ENCODE assay signal across 8 cellular contexts in genomic region chr12:107912421-107913004, GRCh38.
DNase-seq lines count a peak whose midpoint lies in the region; ATAC-seq, FAIRE-seq and TF ChIP-seq lines count a peak whose summit lies in the region.

No MANE protein-coding gene starts in this region.

- H3K27ac Mint-ChIP-seq in dendritic cell treated with granulocyte-macrophage colony-stimulating factor and Interleukin-4, amounts not matched to agents 40 ng/mL and 50 ng/mL, for 4 days: no peak overlapping the region
- no peak overlapping the region for H3K27ac Mint-ChIP-seq in memory B cell
- H3K27ac Mint-ChIP-seq in stimulated activated naive B cell treated with anti-CD40 and anti-IgM and Interleukin-4, amounts not matched to agents 10 μg/mL and 1 μg/mL and 100 μg/mL, for 72 hours: no peak overlapping the region

- ATAC-seq in GM19372 (IDR thresholded peaks at IDR 0.05; ENCODE audit: low read depth, unreplicated experiment): peak; percentile 75
- peak; percentile 92 for ATAC-seq in memory B cell (ENCODE audit: low read depth)
- ATAC-seq in stimulated activated naive B cell treated with anti-CD40 and anti-IgM and Interleukin-4, amounts not matched to agents 10 μg/mL and 1 μg/mL and 100 μg/mL, for 72 hours (replicated peaks): peak; percentile 82 to 89

- DNase-seq in BE2C (peak; percentile 65), Karpas-422 (peak; percentile 82), memory B cell (ENCODE audit: low spot score in 2 of 2) (peak; percentile 51 to 63), RCC 7860 (ENCODE audit: low spot score) (no peak)
- DNase-seq in activated CD4-positive, alpha-beta T cell treated with anti-CD3 and anti-CD28 coated beads for 48 hours: peak; percentile 83
- DNase-seq in stimulated activated naive B cell treated with anti-CD40 and anti-IgM and Interleukin-4, amounts not matched to agents 10 μg/mL and 1 μg/mL and 100 μg/mL, for 72 hours: peak; percentile 32

- no peaks in the 10 kb centered on the region for H3K9me3 Mint-ChIP-seq in dendritic cell treated with granulocyte-macrophage colony-stimulating factor and Interleukin-4, amounts not matched to agents 40 ng/mL and 50 ng/mL, for 4 days
- no peaks in the 10 kb centered on the region for H3K9me3 Mint-ChIP-seq in memory B cell
- no peaks in the 10 kb centered on the region for H3K9me3 Mint-ChIP-seq in stimulated activated naive B cell treated with anti-CD40 and anti-IgM and Interleukin-4, amounts not matched to agents 10 μg/mL and 1 μg/mL and 100 μg/mL, for 72 hours

- H3K27me3 Mint-ChIP-seq in dendritic cell treated with granulocyte-macrophage colony-stimulating factor and Interleukin-4, amounts not matched to agents 40 ng/mL and 50 ng/mL, for 4 days: peaks cover 51% of the 10 kb centered on the region
- H3K27me3 Mint-ChIP-seq in memory B cell: peaks cover 31% of the 10 kb centered on the region
- peaks cover 54 to 82% of the 10 kb centered on the region in 2 donors for H3K27me3 Mint-ChIP-seq in stimulated activated naive B cell treated with anti-CD40 and anti-IgM and Interleukin-4, amounts not matched to agents 10 μg/mL and 1 μg/mL and 100 μg/mL, for 72 hours

- no peak overlapping the region for H3K9ac ChIP-seq in Karpas-422 (ENCODE audit: low read length)

- H3K79me2 ChIP-seq in Karpas-422 (ENCODE audit: low read length): no peaks in the 10 kb centered on the region

- peak; percentile 86 for TF ChIP-seq CTCF in BE2C (IDR thresholded peaks at IDR 0.05; ENCODE audit: low read depth, low read length)

- H3K4me1 ChIP-seq in BE2C (no peaks in the 10 kb centered on the region), Karpas-422 (ENCODE audit: low read length) (no peaks in the 10 kb centered on the region)

- no peak overlapping the region for H3K4me2 ChIP-seq in Karpas-422 (ENCODE audit: low read depth, low read length, poor library complexity, severe bottlenecking)

- peaks cover 18% of the 10 kb centered on the region; the same call in 1 of the 2 replicates for H3K27me3 ChIP-seq in BE2C
- no peaks in the 10 kb centered on the region for H3K27me3 ChIP-seq in Karpas-422 (ENCODE audit: low read length)

- H3K9me3 ChIP-seq in BE2C (no peaks in the 10 kb centered on the region), Karpas-422 (ENCODE audit: low read length) (no peaks in the 10 kb centered on the region)

- no peaks in the 10 kb centered on the region for H3K9me2 ChIP-seq in Karpas-422 (replicated peaks; ENCODE audit: insufficient read depth, low read length)

- FAIRE-seq in RCC 7860 (lab: Jason Lieb, UNC): no peak

- intact Hi-C loops in dendritic cell treated with granulocyte-macrophage colony-stimulating factor and Interleukin-4, amounts not matched to agents 40 ng/mL and 50 ng/mL, for 4 days (cut with micrococcal nuclease): loop anchor here (1.0 kb wide), 2 partner anchors 20 to 236 kb away; no protein-coding TSS in a partner anchor

- no peaks in the 10 kb centered on the region for H3K36me3 Mint-ChIP-seq in dendritic cell treated with granulocyte-macrophage colony-stimulating factor and Interleukin-4, amounts not matched to agents 40 ng/mL and 50 ng/mL, for 4 days (ENCODE audit: low read depth)
- H3K36me3 Mint-ChIP-seq in memory B cell: no peaks in the 10 kb centered on the region
- H3K36me3 Mint-ChIP-seq in stimulated activated naive B cell treated with anti-CD40 and anti-IgM and Interleukin-4, amounts not matched to agents 10 μg/mL and 1 μg/mL and 100 μg/mL, for 72 hours: no peaks in the 10 kb centered on the region

- H3K4me1 Mint-ChIP-seq in dendritic cell treated with granulocyte-macrophage colony-stimulating factor and Interleukin-4, amounts not matched to agents 40 ng/mL and 50 ng/mL, for 4 days (ENCODE audit: low read depth): peaks cover 6% of the 10 kb centered on the region
- H3K4me1 Mint-ChIP-seq in memory B cell: peaks cover 6% of the 10 kb centered on the region
- peaks cover 5 to 7% of the 10 kb centered on the region in 2 donors for H3K4me1 Mint-ChIP-seq in stimulated activated naive B cell treated with anti-CD40 and anti-IgM and Interleukin-4, amounts not matched to agents 10 μg/mL and 1 μg/mL and 100 μg/mL, for 72 hours

- H4K20me1 ChIP-seq in Karpas-422 (ENCODE audit: insufficient read depth, low read depth, low read length): no peaks in the 10 kb centered on the region

- no peak overlapping the region for H3K27ac ChIP-seq in Karpas-422 (ENCODE audit: low read length)

- H3K36me3 ChIP-seq in BE2C (no peaks in the 10 kb centered on the region), Karpas-422 (ENCODE audit: insufficient read depth, low read length) (no peaks in the 10 kb centered on the region)

- H3K4me3 ChIP-seq in BE2C (ENCODE audit: low read depth, low read length) (no peak overlapping the region), Karpas-422 (ENCODE audit: low read length) (no peak overlapping the region)

- H3K4me3 Mint-ChIP-seq in dendritic cell treated with granulocyte-macrophage colony-stimulating factor and Interleukin-4, amounts not matched to agents 40 ng/mL and 50 ng/mL, for 4 days: peak overlapping the region; percentile 76
- peak overlapping the region; percentile 86 for H3K4me3 Mint-ChIP-seq in memory B cell
- H3K4me3 Mint-ChIP-seq in stimulated activated naive B cell treated with anti-CD40 and anti-IgM and Interleukin-4, amounts not matched to agents 10 μg/mL and 1 μg/mL and 100 μg/mL, for 72 hours: peak overlapping the region; percentile 66 to 70

- H2AFZ ChIP-seq in Karpas-422 (ENCODE audit: low read length): no peak overlapping the region
